Comparison of ENCODE assay signal across 8 cellular contexts in the genomic region with DNA sequence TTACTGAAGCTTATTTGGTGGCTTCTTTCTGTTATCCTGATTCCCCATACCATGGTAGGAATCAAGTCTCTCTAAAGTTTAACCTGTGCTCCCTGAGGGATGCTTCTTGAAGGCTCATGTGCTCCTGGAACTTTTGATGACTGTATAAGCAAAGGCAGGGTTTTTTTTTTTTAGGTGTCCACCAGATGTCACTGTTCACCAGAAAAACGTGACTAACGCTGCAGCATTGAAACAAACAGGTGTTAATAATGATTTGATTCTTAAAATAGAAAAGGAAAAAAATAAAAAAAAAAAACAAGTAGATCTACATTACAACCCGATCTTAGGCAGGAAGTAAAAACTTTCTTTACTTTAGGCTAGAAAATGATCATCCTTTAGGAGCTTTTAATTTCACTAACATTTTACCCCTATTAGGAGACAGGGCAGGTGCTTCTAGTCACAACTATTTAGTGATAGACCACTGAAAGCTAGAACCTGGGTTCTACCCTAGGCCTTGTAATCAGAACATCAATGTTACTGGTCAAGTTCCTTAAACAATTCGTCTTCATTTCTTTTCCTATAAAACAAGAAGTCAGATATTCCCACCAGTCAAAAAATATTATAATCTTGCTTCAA.
DNase-seq lines count a peak whose midpoint lies in the region; ATAC-seq and TF ChIP-seq lines count a peak whose summit lies in the region.

No MANE protein-coding gene starts in this region.

- no peak overlapping the region for H3K4ac ChIP-seq in mesenchymal stem cell (ENCODE audit: low read depth in 1 of 2, low read length in 2 of 2)

- H3K4me1 ChIP-seq in mammary epithelial cell (ENCODE audit: insufficient read depth, low read length) (no peaks in the 10 kb centered on the region), mesenchymal stem cell (ENCODE audit: control insufficient read depth, insufficient read depth, low read depth, low read length) (no peaks in the 10 kb centered on the region)

- no peak overlapping the region for H2BK12ac ChIP-seq in mesenchymal stem cell (ENCODE audit: low read length in 2 of 2)

- no peak overlapping the region for H2BK15ac ChIP-seq in mesenchymal stem cell (ENCODE audit: low read depth, poor library complexity, severe bottlenecking)

- in situ Hi-C loops in mammary epithelial cell (cut with MboI; ENCODE audit: low sequenced_read_pairs in 2 of 2), result no loop called here

- DNase-seq in SKM-1 treated with dmso at 0.1 percent for 144 hours (lab: John Stamatoyannopoulos, UW; ENCODE audit: unreplicated experiment) (peak; percentile 41), SKM-1 (lab: John Stamatoyannopoulos, UW; ENCODE audit: unreplicated experiment) (no peak), NCI-H460 (ENCODE audit: extremely low read depth, low read depth) (peak; percentile 59), mammary epithelial cell (peak; percentile 31), mesenchymal stem cell (peak; percentile 40), activated T-cell treated with anti-CD3 and anti-CD28 coated beads for 4 hours (no peak)

- H3K27me3 ChIP-seq in mammary epithelial cell (ENCODE audit: insufficient read depth, low read length) (peaks cover 3% of the 10 kb centered on the region), mesenchymal stem cell (ENCODE audit: control insufficient read depth in 1 of 2, insufficient read depth in 1 of 2, low read length in 2 of 2) (no peaks in the 10 kb centered on the region)

- CTCF ChIA-PET in mammary epithelial cell (lab: Charles Lee; ENCODE audit: low non-redundant PET), result interaction anchor here (0.6 to 0.7 kb wide), 2 partner anchors 51 to 1077 kb away, joined by 5 read pairs; no protein-coding TSS in a partner anchor

- no peak overlapping the region for H4K91ac ChIP-seq in mesenchymal stem cell (ENCODE audit: low read length)

- H3K9me3 ChIP-seq in mammary epithelial cell (replicated peaks; ENCODE audit: insufficient read depth, low read length) (no peaks in the 10 kb centered on the region), mesenchymal stem cell (ENCODE audit: control insufficient read depth, low read length) (no peaks in the 10 kb centered on the region)

- H2AFZ ChIP-seq in mammary epithelial cell (ENCODE audit: low read depth, low read length) (no peak overlapping the region), mesenchymal stem cell (ENCODE audit: low read depth, low read length) (no peak overlapping the region)

- no peak overlapping the region for H3K23ac ChIP-seq in mesenchymal stem cell (ENCODE audit: low read length in 2 of 2)

- H3K79me1 ChIP-seq in mesenchymal stem cell (replicated peaks; ENCODE audit: low read length, poor library complexity, severe bottlenecking), result no peaks in the 10 kb centered on the region

- no peak overlapping the region for H2BK5ac ChIP-seq in mesenchymal stem cell (ENCODE audit: low read depth, low read length, poor library complexity, severe bottlenecking)

- no peaks in the 10 kb centered on the region for H4K20me1 ChIP-seq in mammary epithelial cell (ENCODE audit: insufficient read depth, low read length)

- 0% methylated on average over 4 of the region's 4 CpGs for WGBS in mammary epithelial cell (ENCODE audit: low coverage, missing lambda C conversion rate)
- 50% methylated on average over 1 of the region's 4 CpGs for WGBS in mesenchymal stem cell

- no peak overlapping the region for H2AK5ac ChIP-seq in mesenchymal stem cell (ENCODE audit: low read length, severe bottlenecking)

- no peak overlapping the region for H3K14ac ChIP-seq in mesenchymal stem cell (ENCODE audit: low read length in 2 of 2)

- no peaks in the 10 kb centered on the region for H3K79me2 ChIP-seq in mammary epithelial cell (ENCODE audit: insufficient read depth, low read length)

- BruUV-seq in mammary epithelial cell (replicated peaks; lab: Mats Ljungman, UMichigan), result no TSS peak

- H4K8ac ChIP-seq in mesenchymal stem cell (ENCODE audit: low read length), result no peak overlapping the region

- ATAC-seq in GM19452 (IDR thresholded peaks at IDR 0.05; ENCODE audit: unreplicated experiment) (peak; percentile 86), HG03354 (IDR thresholded peaks at IDR 0.05; ENCODE audit: poor library complexity, severe bottlenecking, unreplicated experiment) (peak; percentile 91)

- H3K4me2 ChIP-seq in mammary epithelial cell (ENCODE audit: insufficient read depth, low read depth, low read length) (no peak overlapping the region), mesenchymal stem cell (ENCODE audit: low read length, poor library complexity, severe bottlenecking) (no peak overlapping the region)

- peak; percentile 22 to 55 for TF ChIP-seq CTCF in mammary epithelial cell (conservative IDR thresholded peaks at IDR 0.05 in 1 of 2, IDR thresholded peaks at IDR 0.05 in 1 of 2; ENCODE audit: extremely low read depth in 1 of 2, insufficient read depth in 1 of 2, low read depth in 1 of 2, low read length in 2 of 2)

- H3K27ac ChIP-seq in mammary epithelial cell (ENCODE audit: insufficient read depth, low read depth, low read length) (no peak overlapping the region), mesenchymal stem cell (ENCODE audit: low read length, poor library complexity, severe bottlenecking) (no peak overlapping the region)

- intact Hi-C loops in mammary epithelial cell (cut with micrococcal nuclease), result loop anchor here (5.0 to 10.0 kb wide), 3 partner anchors 216 to 873 kb away; no protein-coding TSS in a partner anchor

- H3K4me3 ChIP-seq in mammary epithelial cell (replicated peaks in 1 of 3; ENCODE audit: insufficient read depth in 1 of 3, low read depth in 2 of 3, low read length in 3 of 3) (no peak overlapping the region), mesenchymal stem cell (ENCODE audit: insufficient read depth in 1 of 2, low read depth in 1 of 2, low read length in 2 of 2) (no peak overlapping the region)

- no peak overlapping the region for H3K18ac ChIP-seq in mesenchymal stem cell (ENCODE audit: low read depth in 1 of 2, low read length in 2 of 2)

- H3K36me3 ChIP-seq in mammary epithelial cell (ENCODE audit: insufficient read depth, low read length) (no peaks in the 10 kb centered on the region), mesenchymal stem cell (ENCODE audit: control insufficient read depth in 1 of 2, insufficient read depth in 2 of 2, low read depth in 1 of 2, low read length in 2 of 2) (no peaks in the 10 kb centered on the region)

- no peak overlapping the region for H2BK120ac ChIP-seq in mesenchymal stem cell (ENCODE audit: low read depth, low read length)

- no peak overlapping the region for H3K9ac ChIP-seq in mammary epithelial cell (ENCODE audit: insufficient read depth, low read length)
- no peak overlapping the region for H3K9ac ChIP-seq in mesenchymal stem cell (ENCODE audit: low read length)

- dilution Hi-C loops in mammary epithelial cell (cut with HindIII; ENCODE audit: low sequenced_read_pairs), result no loop called here

Comparison
In these comparisons a context has a peak if more than half of its experiments do, and no peak if none do; other contexts are left out.
1. DNase-seq: peak in SKM-1 treated with dmso at 0.1 percent for 144 hours (single experiment), NCI-H460 (single experiment), mammary epithelial cell (single experiment) and mesenchymal stem cell (single experiment); none in SKM-1 (single experiment) and activated T-cell treated with anti-CD3 and anti-CD28 coated beads for 4 hours (single experiment).